ENCODE assay signal across 11 cellular contexts in the genomic region with DNA sequence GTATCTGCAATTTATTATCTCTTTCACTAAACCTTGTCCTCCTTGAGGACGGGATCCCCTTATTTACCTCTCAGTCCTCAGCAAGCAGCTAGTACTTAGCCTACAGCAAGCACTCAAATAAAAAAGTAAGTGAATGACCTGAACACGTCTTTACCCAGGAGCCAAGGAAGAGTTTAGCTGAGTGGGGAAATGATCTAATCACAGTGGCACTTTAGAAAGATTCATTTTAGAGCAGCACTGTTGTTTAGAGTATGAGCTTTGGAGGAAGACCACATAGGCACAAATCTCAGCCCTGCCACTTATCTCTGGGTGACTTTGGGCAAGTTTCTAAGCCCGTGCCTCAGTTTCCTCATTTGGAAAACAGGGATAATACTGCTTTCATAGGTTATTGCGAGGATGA. TPM values are rescaled to one million over a fixed set of nuclear protein-coding genes. Genes with fewer than 3 reads are reported as not detected.
DNase-seq lines count a peak whose midpoint lies in the region; ATAC-seq, FAIRE-seq and TF ChIP-seq lines count a peak whose summit lies in the region.
"Had no signal": no experiment of that assay in that cellular context is flagged by ENCODE, and none has a peak within 500 bp of the region (broad histone marks: within the 10 kb centered on the region; RNA-seq: fewer than 3 reads in every experiment).

No MANE protein-coding gene starts in this region.

- H4K5ac ChIP-seq in IMR-90 (ENCODE audit: low read depth, low read length) = peak overlapping the region; percentile 63; the same call in 1 of the 2 replicates

- H3K9ac ChIP-seq in IMR-90 (ENCODE audit: low read depth, low read length) (peak overlapping the region; percentile 29; the same call in 1 of the 2 replicates), GM12878 (ENCODE audit: control insufficient read depth, insufficient read depth, low read length) (no peak overlapping the region; the same call in 1 of the 2 replicates)

- no peak overlapping the region for H3K23ac ChIP-seq in IMR-90 (ENCODE audit: low read depth, low read length)

- H3K4me2 ChIP-seq in IMR-90 (ENCODE audit: low read depth, low read length) = peak overlapping the region; percentile 99
- H3K4me2 ChIP-seq in GM12878 (ENCODE audit: control insufficient read depth, insufficient read depth) = peak overlapping the region; percentile 49

- POLR2A ChIA-PET in IMR-90 (lab: Charles Lee; ENCODE audit: unreplicated experiment) (no interaction called here), GM12878 (lab: Charles Lee) (interaction anchor here (1.2 kb wide), 1 partner anchor 135 kb away, joined by 3 read pairs; no protein-coding TSS in a partner anchor)
- POLR2A ChIA-PET in naive thymus-derived CD4-positive, alpha-beta T cell (lab: Charles Lee) = interaction anchor here (0.8 kb wide), 1 partner anchor 10 kb away, joined by 4 read pairs; no protein-coding TSS in a partner anchor

- peak overlapping the region; percentile 2 to 91 (median 86) for H3K4me3 Mint-ChIP-seq in naive thymus-derived CD4-positive, alpha-beta T cell

- dilution Hi-C loops in IMR-90 (cut with HindIII; ENCODE audit: low sequenced_read_pairs, unreplicated experiment) = no loop called here

- no peaks in the 10 kb centered on the region for H3K27me3 Mint-ChIP-seq in naive thymus-derived CD4-positive, alpha-beta T cell

- H2BK5ac ChIP-seq in IMR-90 (ENCODE audit: low read depth, low read length, poor library complexity, severe bottlenecking) = peak overlapping the region; percentile 73

- FAIRE-seq in GM12878 (lab: Jason Lieb, UNC) = no peak
- FAIRE-seq: kidney had no signal

- H3K27ac ChIP-seq in IMR-90 (ENCODE audit: insufficient read depth, low read length) = peak overlapping the region; percentile 73; the same call in 1 of the 2 replicates
- no peak overlapping the region for H3K27ac ChIP-seq in GM12878 (ENCODE audit: control insufficient read depth, insufficient read depth)
- no peak overlapping the region for H3K27ac ChIP-seq in naive thymus-derived CD4-positive, alpha-beta T cell (ENCODE audit: low read depth, low read length)

- no peak overlapping the region for H2AK5ac ChIP-seq in IMR-90 (ENCODE audit: low read depth, low read length)

- ATAC-seq in IMR-90 (ENCODE audit: low read depth) = no peak
- ATAC-seq in GM12878 = no peak
- no peak for ATAC-seq in naive thymus-derived CD4-positive, alpha-beta T cell
- no peak for ATAC-seq in HG02678 (IDR thresholded peaks at IDR 0.05; ENCODE audit: unreplicated experiment)

- H2AK9ac ChIP-seq in IMR-90 (replicated peaks; ENCODE audit: low read depth, low read length, poor library complexity) = no peak overlapping the region

- TF ChIP-seq EP300 in GM12878 (IDR thresholded peaks at IDR 0.05; ENCODE audit: borderline replicate concordance in 1 of 2, control insufficient read depth in 1 of 2, low read depth in 2 of 2, low read length in 2 of 2) = no peak

- peak; percentile 3 for DNase-seq in Caki2 (ENCODE audit: low read depth)
- DNase-seq in IMR-90 = peak; percentile 58
- DNase-seq in GM12878 (ENCODE audit: low read depth, low spot score) = no peak
- DNase-seq in naive thymus-derived CD4-positive, alpha-beta T cell = no peak
- DNase-seq in KG1 (lab: John Stamatoyannopoulos, UW) = no peak
- DNase-seq in cardiac septum (ENCODE audit: low spot score) = no peak
- DNase-seq in NCI-H2081 (lab: John Stamatoyannopoulos, UW) = no peak
- DNase-seq: kidney; NCI-H526; stimulated activated CD4-positive, alpha-beta T cell treated with anti-CD3 and anti-CD28 coated beads, Interleukin-4, amount 100 ng/mL, for 24 hours had no signal

- no peak overlapping the region for H2BK20ac ChIP-seq in IMR-90 (ENCODE audit: low read depth, low read length)

- H2AFZ ChIP-seq in IMR-90 (replicated peaks; ENCODE audit: low read length, poor library complexity) = no peak overlapping the region
- H2AFZ ChIP-seq in GM12878 (ENCODE audit: control insufficient read depth, low read depth, low read length) = no peak overlapping the region

- intact Hi-C loops in IMR-90 (cut with micrococcal nuclease) (loop anchor here (5.0 to 10.0 kb wide), 2 partner anchors 138 to 496 kb away; a partner anchor contains a TSS), GM12878 (cut with micrococcal nuclease; ENCODE audit: unreplicated experiment) (no loop called here), cardiac septum (cut with DNase I) (loop anchor here (5.0 kb wide), 1 partner anchor 138 kb away; a partner anchor contains a TSS)
- intact Hi-C loops in naive thymus-derived CD4-positive, alpha-beta T cell (cut with micrococcal nuclease) = loop anchor here in 1 of 2 donors (5.0 kb wide), 1 partner anchor 758 kb away; a partner anchor contains a TSS

- H3K14ac ChIP-seq in IMR-90 (replicated peaks; ENCODE audit: low read depth, low read length) = 0 out of 2 replicates have a peak overlapping the region, but pooled peaks have one; percentile 22

- peak overlapping the region in 5 of 9 donors; percentile 1 to 59 (median 41) for H3K27ac Mint-ChIP-seq in naive thymus-derived CD4-positive, alpha-beta T cell

- in situ Hi-C loops in Caki2 (cut with HindIII; ENCODE audit: low pct_unique_long_range_greater_than_20kb, low sequenced_read_pairs) = no loop called here
- in situ Hi-C loops in IMR-90 (cut with MboI; ENCODE audit: low sequenced_read_pairs) = no loop called here
- in situ Hi-C loops in GM12878 (cut with MboI) = no loop called here

- H4K20me1 ChIP-seq in IMR-90 (ENCODE audit: insufficient read depth, low read length) (no peaks in the 10 kb centered on the region; the same call in 1 of the 2 replicates), GM12878 (ENCODE audit: control insufficient read depth, insufficient read depth) (no peaks in the 10 kb centered on the region; the same call in 1 of the 2 replicates)

- no peak overlapping the region; the same call in 1 of the 2 replicates for H3K56ac ChIP-seq in IMR-90 (ENCODE audit: extremely low read depth, insufficient read depth, low read length)

- H3K9me3 ChIP-seq in IMR-90 (ENCODE audit: control insufficient read depth, insufficient read depth, low read length) = no peaks in the 10 kb centered on the region
- no peaks in the 10 kb centered on the region for H3K9me3 ChIP-seq in GM12878 (replicated peaks; ENCODE audit: control insufficient read depth, insufficient read depth, low read length)
- H3K9me3 ChIP-seq in naive thymus-derived CD4-positive, alpha-beta T cell (ENCODE audit: control insufficient read depth in 2 of 3, low read length in 3 of 3) = no peaks in the 10 kb centered on the region

- peaks cover 43 to 57% (median 55%) of the 10 kb centered on the region in 7 donors for H3K4me1 Mint-ChIP-seq in naive thymus-derived CD4-positive, alpha-beta T cell

- H3K36me3 Mint-ChIP-seq in naive thymus-derived CD4-positive, alpha-beta T cell = peaks cover 5 to 30% (median 14%) of the 10 kb centered on the region in 5 donors

- no peak overlapping the region for H2BK15ac ChIP-seq in IMR-90 (ENCODE audit: low read depth, low read length)

- H3K9me3 Mint-ChIP-seq in naive thymus-derived CD4-positive, alpha-beta T cell = peaks cover 0 to 1% (median 0%) of the 10 kb centered on the region in 11 donors

- RAD21 ChIA-PET in GM12878 (lab: Charles Lee; ENCODE audit: unreplicated experiment) = no interaction called here

- H3K79me2 ChIP-seq in GM12878 (ENCODE audit: control insufficient read depth, insufficient read depth, low read length) = peaks cover 64% of the 10 kb centered on the region

- no peaks in the 10 kb centered on the region for H3K27me3 ChIP-seq in IMR-90 (ENCODE audit: control insufficient read depth, insufficient read depth, low read length)
- no peaks in the 10 kb centered on the region for H3K27me3 ChIP-seq in GM12878 (replicated peaks in 1 of 2; ENCODE audit: control insufficient read depth in 2 of 2, insufficient read depth in 2 of 2, low read length in 1 of 2)
- H3K27me3 ChIP-seq in naive thymus-derived CD4-positive, alpha-beta T cell (ENCODE audit: control insufficient read depth in 2 of 2, insufficient read depth in 2 of 2, low read length in 2 of 2) = no peaks in the 10 kb centered on the region

- CTCF ChIA-PET in IMR-90 (lab: Yijun Ruan, JAX) (interaction anchor here (1.2 to 1.6 kb wide), 2 partner anchors 9 to 123 kb away, joined by 4 to 6 read pairs; no protein-coding TSS in a partner anchor), GM12878 (lab: Yijun Ruan, JAX) (interaction anchor here (1.4 to 1.9 kb wide), 2 partner anchors 17 to 138 kb away, joined by 4 to 5 read pairs; no protein-coding TSS in a partner anchor)
- CTCF ChIA-PET in naive thymus-derived CD4-positive, alpha-beta T cell (lab: Charles Lee) = no interaction called here

- H4K91ac ChIP-seq in IMR-90 (ENCODE audit: insufficient read depth, low read depth, low read length) = peak overlapping the region; percentile 31; the same call in 1 of the 2 replicates

- TF ChIP-seq RAD21 in IMR-90 (IDR thresholded peaks at IDR 0.05; ENCODE audit: low read length) = no peak
- no peak for TF ChIP-seq RAD21 in GM12878 (IDR thresholded peaks at IDR 0.05; ENCODE audit: insufficient read depth, low read depth, low read length)

- peaks cover 5% of the 10 kb centered on the region for H3K4me1 ChIP-seq in IMR-90 (ENCODE audit: control insufficient read depth, insufficient read depth, low read length)
- no peaks in the 10 kb centered on the region for H3K4me1 ChIP-seq in GM12878 (ENCODE audit: control insufficient read depth, insufficient read depth, low read length)
- H3K4me1 ChIP-seq in naive thymus-derived CD4-positive, alpha-beta T cell (ENCODE audit: control insufficient read depth in 2 of 2, insufficient read depth in 2 of 2, low read length in 2 of 2) = peaks cover 22 to 27% of the 10 kb centered on the region in 2 donors

- BruUV-seq in IMR-90 (replicated peaks; lab: Mats Ljungman, UMichigan) (no TSS peak), GM12878 (replicated peaks; lab: Mats Ljungman, UMichigan) (no TSS peak)

- H2BK120ac ChIP-seq in IMR-90 (ENCODE audit: low read depth, low read length) = peak overlapping the region; percentile 59

- peak overlapping the region in 1 of 2 experiments; percentile 46; a peak in 1 of 4 replicates for H4K8ac ChIP-seq in IMR-90 (ENCODE audit: low read depth in 2 of 2, low read length in 2 of 2)

- H3K4ac ChIP-seq in IMR-90 (ENCODE audit: low read depth, low read length) = peak overlapping the region; percentile 53; the same call in 1 of the 2 replicates

- TF ChIP-seq CTCF in IMR-90 (conservative IDR thresholded peaks at IDR 0.05; ENCODE audit: low read depth, low read length) (no peak), GM12878 (IDR thresholded peaks at IDR 0.05 in 2 of 3, conservative IDR thresholded peaks at IDR 0.05 in 1 of 3; ENCODE audit: control insufficient read depth in 2 of 3, extremely low read depth in 1 of 3, insufficient read depth in 1 of 3, low read depth in 3 of 3, low read length in 3 of 3) (no peak)

- peaks cover 2% of the 10 kb centered on the region; the same call in 1 of the 2 replicates for H3K9me1 ChIP-seq in IMR-90 (ENCODE audit: insufficient read depth, low read length)

- H3K79me1 ChIP-seq in IMR-90 (ENCODE audit: low read depth in 1 of 2, low read length in 2 of 2) = peaks cover 5 to 21% of the 10 kb centered on the region in 2 experiments; a peak in 3 of 4 replicates

- peak overlapping the region; percentile 57; the same call in 1 of the 2 replicates for H3K18ac ChIP-seq in IMR-90 (ENCODE audit: low read depth, low read length)

- SMC1A ChIA-PET in GM12878 (lab: Charles Lee; ENCODE audit: uncharacterized antibody, unreplicated experiment) = interaction anchor here (1.2 kb wide), 2 partner anchors 9 to 138 kb away, joined by 3 read pairs; no protein-coding TSS in a partner anchor

- TF ChIP-seq POLR2A in IMR-90 (IDR thresholded peaks at IDR 0.05; ENCODE audit: low read depth, low read length) (no peak), GM12878 (IDR thresholded peaks at IDR 0.05; ENCODE audit: low read depth, low read length) (no peak)

- WGBS in IMR-90 (ENCODE audit: extremely low coverage in 2 of 2, insufficient read length in 1 of 2), 2 experiments = no CpG with 5 or more reads among the region's 4 CpGs
- 10% methylated on average over 4 of the region's 4 CpGs for WGBS in GM12878 (ENCODE audit: insufficient coverage, insufficient replicate concordance, low lambda C conversion rate, missing lambda C conversion rate)

- H3K36me3 ChIP-seq in IMR-90 (ENCODE audit: control insufficient read depth, insufficient read depth, low read length) = no peaks in the 10 kb centered on the region
- no peaks in the 10 kb centered on the region for H3K36me3 ChIP-seq in GM12878 (ENCODE audit: control insufficient read depth in 2 of 2, insufficient read depth in 2 of 2, low read length in 1 of 2)
- no peaks in the 10 kb centered on the region for H3K36me3 ChIP-seq in naive thymus-derived CD4-positive, alpha-beta T cell (ENCODE audit: control insufficient read depth in 2 of 3, insufficient read depth in 3 of 3, low read length in 3 of 3)

- H3K4me3 ChIP-seq in IMR-90 (ENCODE audit: insufficient read depth, low read depth, low read length) (peak overlapping the region; percentile 93; the same call in 1 of the 2 replicates), GM12878 (peak overlapping the region; percentile 60)
- no peak overlapping the region for H3K4me3 ChIP-seq in naive thymus-derived CD4-positive, alpha-beta T cell (ENCODE audit: low read length)

RNA-seq across cellular contexts. Expression of a gene that starts 2.7 kb away (rescaled TPM):
- 1.9 and 2.8 TPM in 2 replicates for total RNA-seq in Caki2 (2014; rRNA removed; shearing (Covaris generic); ENCODE audit: low replicate concordance)
- 3.6 TPM in 2 replicates for total RNA-seq in IMR-90 (2012; rRNA removed)
- 3.4 and 3.5 TPM in 2 replicates for polyA plus RNA-seq in IMR-90 (2012; rRNA removed)
- polyA plus RNA-seq in IMR-90 (2012; cell fraction: cytosol; rRNA removed) = 2.8 and 3.1 TPM in 2 replicates
- polyA plus RNA-seq in IMR-90 (2012; cell fraction: nucleus; rRNA removed; ENCODE audit: low replicate concordance) = 5.4 and 10.8 TPM in 2 replicates
- 22.4 and 26.6 TPM in 2 replicates for total RNA-seq in GM12878 (2013; cell fraction: nucleolus; rRNA removed)
- 3.9 and 8.4 TPM in 2 replicates for total RNA-seq in GM12878 (2014; rRNA removed)
- 2.9 and 3.2 TPM in 2 replicates for total RNA-seq in GM12878 (2014; rRNA removed; fragmentation: Illumina TruSeq; extraction: Trizol)
- total RNA-seq in GM12878 (2021) = 9.4 and 11.1 TPM in 2 replicates
- polyA plus RNA-seq in GM12878 (2011; ENCODE audit: low read depth) = 1.4 TPM
- polyA plus RNA-seq in GM12878 (2011; rRNA removed) = 3.6 and 3.9 TPM in 2 replicates
- polyA plus RNA-seq in GM12878 (2011; cell fraction: cytosol; rRNA removed) = 3.9 and 8.4 TPM in 2 replicates
- 11.9 and 18.4 TPM in 2 replicates for polyA plus RNA-seq in GM12878 (2011; cell fraction: nucleus; rRNA removed)
- 3.3 and 4.5 TPM in 2 replicates for polyA plus RNA-seq in GM12878 (2012)
- 3.2 and 4.6 TPM in 2 replicates for polyA plus RNA-seq in GM12878 (2014; fragmentation: Illumina TruSeq; extraction: Trizol)
- polyA plus RNA-seq in GM12878 (2014; fragmentation: Nextera tagmentation; extraction: Ambion mirVana) = 1 to 10 TPM; 1.3 to 1.4 TPM
- polyA plus RNA-seq in GM12878 (2014; rRNA removed) = 9.8 and 11.1 TPM in 2 replicates
- polyA plus RNA-seq in GM12878 (2016; fragmentation: Nextera tagmentation; extraction: Ambion mirVana) = 1 to 10 TPM; 5.9 to 6.8 TPM
- polyA minus RNA-seq in GM12878 (2011; rRNA and poly(A)+ RNA removed) = 3.9 and 4.0 TPM in 2 replicates
- 3.0 and 4.4 TPM in 2 replicates for polyA minus RNA-seq in GM12878 (2011; cell fraction: cytosol; rRNA and poly(A)+ RNA removed)
- polyA minus RNA-seq in GM12878 (2011; cell fraction: nucleus; rRNA and poly(A)+ RNA removed) = 15.8 and 33.6 TPM in 2 replicates
- 10 to 100 TPM; 13.5 to 24.7 (median 17.6) TPM for total RNA-seq in naive thymus-derived CD4-positive, alpha-beta T cell
- 1 to 10 TPM; 8.0 to 8.9 TPM for polyA plus RNA-seq in naive thymus-derived CD4-positive, alpha-beta T cell
- 7.0 TPM for total RNA-seq in cardiac septum

Comparison
In these comparisons a context has a peak if more than half of its experiments do, and no peak if none do; other contexts are left out.
1. DNase-seq: peak in Caki2 (single experiment) and IMR-90 (single experiment); none in GM12878 (single experiment), naive thymus-derived CD4-positive, alpha-beta T cell (0 of 9), KG1 (single experiment), cardiac septum (single experiment) and NCI-H2081 (0 of 2).